In the genomic region with DNA sequence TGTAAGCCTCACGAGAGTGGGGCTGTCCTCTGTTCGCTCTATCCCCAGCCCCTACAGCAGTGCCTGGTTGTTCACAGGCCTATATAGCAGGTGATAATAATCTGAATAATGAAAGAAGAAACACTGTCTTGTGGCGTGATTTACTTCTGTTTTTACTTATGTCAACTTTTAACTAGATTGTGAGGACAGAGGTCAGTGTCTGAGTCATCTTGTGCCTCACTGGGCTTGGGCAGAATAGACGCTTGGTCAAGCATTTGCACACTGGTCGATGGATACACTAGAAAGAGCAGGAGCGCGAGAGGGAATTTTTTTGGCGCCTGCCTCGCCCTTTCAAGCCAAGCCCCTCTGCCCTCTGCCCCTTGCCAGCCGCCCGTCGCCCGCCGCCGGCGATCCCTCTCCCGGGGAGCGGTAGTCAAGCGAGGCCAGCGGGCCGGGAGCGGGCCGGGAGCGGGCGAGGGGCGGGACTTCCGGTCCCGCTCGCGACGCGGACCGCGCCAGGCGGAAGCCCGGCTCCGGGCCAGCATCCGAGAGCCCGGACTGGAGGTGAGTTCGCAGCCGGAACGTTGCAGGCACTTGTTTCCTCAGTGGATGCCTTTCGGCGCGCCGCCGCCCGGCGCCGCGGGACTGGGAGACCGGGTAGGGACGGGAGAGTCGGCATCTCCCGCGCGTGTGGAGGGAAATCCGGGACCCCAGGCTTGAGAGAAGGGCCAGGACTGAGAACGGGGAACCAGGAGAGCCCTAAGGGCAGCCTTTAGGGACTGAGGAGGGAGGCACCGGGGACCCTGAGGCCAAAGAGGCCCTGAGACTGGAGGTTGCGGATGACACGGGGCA, we compare ENCODE assay signal across 8 cellular contexts. TPM values are rescaled to one million over a fixed set of nuclear protein-coding genes. Genes with fewer than 3 reads are reported as not detected.
DNase-seq lines count a peak whose midpoint lies in the region; ATAC-seq and TF ChIP-seq lines count a peak whose summit lies in the region.

A gene with protein sequence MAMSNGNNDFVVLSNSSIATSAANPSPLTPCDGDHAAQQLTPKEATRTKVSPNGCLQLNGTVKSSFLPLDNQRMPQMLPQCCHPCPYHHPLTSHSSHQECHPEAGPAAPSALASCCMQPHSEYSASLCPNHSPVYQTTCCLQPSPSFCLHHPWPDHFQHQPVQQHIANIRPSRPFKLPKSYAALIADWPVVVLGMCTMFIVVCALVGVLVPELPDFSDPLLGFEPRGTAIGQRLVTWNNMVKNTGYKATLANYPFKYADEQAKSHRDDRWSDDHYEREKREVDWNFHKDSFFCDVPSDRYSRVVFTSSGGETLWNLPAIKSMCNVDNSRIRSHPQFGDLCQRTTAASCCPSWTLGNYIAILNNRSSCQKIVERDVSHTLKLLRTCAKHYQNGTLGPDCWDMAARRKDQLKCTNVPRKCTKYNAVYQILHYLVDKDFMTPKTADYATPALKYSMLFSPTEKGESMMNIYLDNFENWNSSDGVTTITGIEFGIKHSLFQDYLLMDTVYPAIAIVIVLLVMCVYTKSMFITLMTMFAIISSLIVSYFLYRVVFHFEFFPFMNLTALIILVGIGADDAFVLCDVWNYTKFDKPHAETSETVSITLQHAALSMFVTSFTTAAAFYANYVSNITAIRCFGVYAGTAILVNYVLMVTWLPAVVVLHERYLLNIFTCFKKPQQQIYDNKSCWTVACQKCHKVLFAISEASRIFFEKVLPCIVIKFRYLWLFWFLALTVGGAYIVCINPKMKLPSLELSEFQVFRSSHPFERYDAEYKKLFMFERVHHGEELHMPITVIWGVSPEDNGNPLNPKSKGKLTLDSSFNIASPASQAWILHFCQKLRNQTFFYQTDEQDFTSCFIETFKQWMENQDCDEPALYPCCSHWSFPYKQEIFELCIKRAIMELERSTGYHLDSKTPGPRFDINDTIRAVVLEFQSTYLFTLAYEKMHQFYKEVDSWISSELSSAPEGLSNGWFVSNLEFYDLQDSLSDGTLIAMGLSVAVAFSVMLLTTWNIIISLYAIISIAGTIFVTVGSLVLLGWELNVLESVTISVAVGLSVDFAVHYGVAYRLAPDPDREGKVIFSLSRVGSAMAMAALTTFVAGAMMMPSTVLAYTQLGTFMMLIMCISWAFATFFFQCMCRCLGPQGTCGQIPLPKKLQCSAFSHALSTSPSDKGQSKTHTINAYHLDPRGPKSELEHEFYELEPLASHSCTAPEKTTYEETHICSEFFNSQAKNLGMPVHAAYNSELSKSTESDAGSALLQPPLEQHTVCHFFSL (N-terminal part only) (plus strand): TSS at position 504 of the 831 bp plus-strand sequence. CDS start 127,785 bp downstream, outside the sequence.

- peak; percentile 99 for ATAC-seq in left ventricle myocardium superior

- no peaks in the 10 kb centered on the region for H3K36me3 Mint-ChIP-seq in progenitor cell of endocrine pancreas (ENCODE audit: insufficient read depth)

- H3K27me3 Mint-ChIP-seq in progenitor cell of endocrine pancreas, result peaks cover 12% of the 10 kb centered on the region

- no peak for TF ChIP-seq CTCF in GM12864 (IDR thresholded peaks at IDR 0.05; ENCODE audit: low read depth, low read length, missing control alignments)
- no peak for TF ChIP-seq CTCF in HFF-Myc (IDR thresholded peaks at IDR 0.05; ENCODE audit: low read depth, low read length, missing control alignments)
- TF ChIP-seq CTCF in progenitor cell of endocrine pancreas (IDR thresholded peaks at IDR 0.05; ENCODE audit: unreplicated experiment), result no peak

- intact Hi-C loops in left ventricle myocardium superior (cut with micrococcal nuclease), result no loop called here

- peak within 1 kb of the TSS; percentile 87 for H3K4me3 Mint-ChIP-seq in progenitor cell of endocrine pancreas (ENCODE audit: low read depth)

- DNase-seq in GM12864 (ENCODE audit: low read depth) (peak; percentile 41), HFF-Myc (ENCODE audit: extremely low read depth, low read depth) (no peak), NAMALWA (ENCODE audit: low spot score) (peak; percentile 75), T follicular helper cell (ENCODE audit: low read depth) (peak; percentile 45), amniotic stem cell (lab: John Stamatoyannopoulos, UW) (peak; percentile 51), left ventricle myocardium superior (peak; percentile 92), progenitor cell of endocrine pancreas (ENCODE audit: low spot score, unreplicated experiment) (peak; percentile 60), ureter (ENCODE audit: low spot score) (peak; percentile 81)

- no peaks in the 10 kb centered on the region for H3K9me3 Mint-ChIP-seq in progenitor cell of endocrine pancreas (ENCODE audit: low read depth)

- H3K4me1 Mint-ChIP-seq in progenitor cell of endocrine pancreas (ENCODE audit: low read depth), result peaks cover 16% of the 10 kb centered on the region

- H3K4me3 ChIP-seq in GM12864 (ENCODE audit: low read depth, low read length), result peak within 1 kb of the TSS; percentile 84
- peak within 1 kb of the TSS; percentile 56 for H3K4me3 ChIP-seq in HFF-Myc (replicated peaks; ENCODE audit: low read depth, low read length)

- peak within 1 kb of the TSS; percentile 92 for H3K27ac Mint-ChIP-seq in progenitor cell of endocrine pancreas

RNA-seq across cellular contexts. Expression of the gene that starts here (rescaled TPM):
- total RNA-seq in left ventricle myocardium superior (6.4 TPM), progenitor cell of endocrine pancreas (9.1 and 9.3 TPM in 2 replicates), ureter (7.1 TPM)
